Comparison of ENCODE assay signal across 8 cellular contexts in the genomic region with DNA sequence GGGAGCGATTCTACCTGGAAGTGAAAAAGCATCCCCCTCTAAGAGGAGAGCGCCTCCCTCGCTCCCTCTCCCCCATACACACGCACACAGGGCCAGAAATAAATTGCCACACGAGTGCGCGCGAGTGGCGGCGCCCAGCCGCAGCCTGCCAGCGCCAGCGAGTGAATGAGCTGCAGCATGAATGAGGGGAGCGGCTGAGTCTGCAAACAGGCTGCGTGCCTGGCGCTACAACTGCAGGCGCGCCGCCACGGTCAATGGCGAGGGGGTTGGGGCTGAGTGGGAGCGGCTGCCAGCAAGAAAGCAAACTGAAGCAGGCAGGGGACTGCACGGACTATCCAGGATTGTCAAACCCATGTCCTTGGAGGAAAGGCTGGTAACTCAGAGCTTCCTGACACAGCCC. TPM values are rescaled to one million over a fixed set of nuclear protein-coding genes. Genes with fewer than 3 reads are reported as not detected.
DNase-seq lines count a peak whose midpoint lies in the region; ATAC-seq lines count a peak whose summit lies in the region.

No MANE protein-coding gene starts in this region.

- peaks cover 17% of the 10 kb centered on the region for H3K27me3 ChIP-seq in effector memory CD4-positive, alpha-beta T cell (replicated peaks; ENCODE audit: control insufficient read depth, insufficient read depth, low read length, poor library complexity, severe bottlenecking)

- H3K4me3 ChIP-seq in effector memory CD4-positive, alpha-beta T cell (ENCODE audit: insufficient read depth, low read depth, low read length, poor library complexity, severe bottlenecking): no peak overlapping the region

- H3K36me3 ChIP-seq in effector memory CD4-positive, alpha-beta T cell (ENCODE audit: control insufficient read depth, insufficient read depth, low read length): no peaks in the 10 kb centered on the region

- no peaks in the 10 kb centered on the region for H3K4me1 ChIP-seq in effector memory CD4-positive, alpha-beta T cell (ENCODE audit: control insufficient read depth, insufficient read depth, low read length, poor library complexity, severe bottlenecking)

- no peak overlapping the region for H3K27ac ChIP-seq in effector memory CD4-positive, alpha-beta T cell (ENCODE audit: insufficient read depth, low read length, poor library complexity, severe bottlenecking)

- DNase-seq in COR-L47 (lab: John Stamatoyannopoulos, UW): peak; percentile 68
- peak; percentile 38 for DNase-seq in NCI-H1694 treated with DMSO at 0.1 percent for 48 hours (lab: John Stamatoyannopoulos, UW)
- peak; percentile 66 for DNase-seq in cerebellum (ENCODE audit: low spot score)
- no peak for DNase-seq in left lobe of liver (ENCODE audit: low spot score)
- no peak for DNase-seq in effector memory CD4-positive, alpha-beta T cell
- no peak for DNase-seq in D341Med (ENCODE audit: low spot score)

- ATAC-seq in left lobe of liver (peak; percentile 76), GM18867 (IDR thresholded peaks at IDR 0.05; ENCODE audit: unreplicated experiment) (no peak), GM18873 (IDR thresholded peaks at IDR 0.05; ENCODE audit: low FRiP score, unreplicated experiment) (no peak)

- H3K9me3 ChIP-seq in effector memory CD4-positive, alpha-beta T cell (ENCODE audit: control insufficient read depth, low read length): no peaks in the 10 kb centered on the region

RNA-seq across cellular contexts. Expression of a gene that starts 2.2 kb away (rescaled TPM):
- total RNA-seq in cerebellum (1.8 TPM), left lobe of liver (0.13 TPM)

Comparison
In these comparisons a context has a peak if more than half of its experiments do, and no peak if none do; other contexts are left out.
1. DNase-seq: peak in COR-L47 (single experiment), NCI-H1694 treated with DMSO at 0.1 percent for 48 hours (single experiment) and cerebellum (single experiment); none in left lobe of liver (single experiment), effector memory CD4-positive, alpha-beta T cell (0 of 3) and D341Med (single experiment).